ENCODE assay signal across 11 cellular contexts in genomic region chr7:155208681-155209477, GRCh38.
A peak's percentile ranks its signal among the peaks of the same experiment; 100 is the strongest.
DNase-seq lines count a peak whose midpoint lies in the region; ATAC-seq and TF ChIP-seq lines count a peak whose summit lies in the region.
"Had no signal": no experiment of that assay in that cellular context is flagged by ENCODE, and none has a peak within 500 bp of the region (broad histone marks: within the 10 kb centered on the region; RNA-seq: fewer than 3 reads in every experiment).

No MANE protein-coding gene starts in this region.

- H3K9me3 ChIP-seq in RWPE2 (ENCODE audit: severe bottlenecking) = no peaks in the 10 kb centered on the region
- no peaks in the 10 kb centered on the region for H3K9me3 ChIP-seq in effector memory CD4-positive, alpha-beta T cell (ENCODE audit: control insufficient read depth, low read length)
- H3K9me3 ChIP-seq: tibial artery had no signal

- peaks cover 37% of the 10 kb centered on the region for H3K4me1 Mint-ChIP-seq in activated CD4-positive, alpha-beta T cell treated with anti-CD3 and anti-CD28 coated beads, Interleukin-2, amount 10 ng/mL, durations not matched to agents 24 days and 14 days
- peaks cover 34% of the 10 kb centered on the region for H3K4me1 Mint-ChIP-seq in stimulated activated memory B cell treated with anti-CD40 and anti-IgM and Interleukin-4, amounts not matched to agents 10 μg/mL and 1 μg/mL and 100 μg/mL, for 72 hours

- H3K27me3 Mint-ChIP-seq in activated CD4-positive, alpha-beta T cell treated with anti-CD3 and anti-CD28 coated beads, Interleukin-2, amount 10 ng/mL, durations not matched to agents 24 days and 14 days = no peaks in the 10 kb centered on the region
- peaks cover 10% of the 10 kb centered on the region for H3K27me3 Mint-ChIP-seq in stimulated activated memory B cell treated with anti-CD40 and anti-IgM and Interleukin-4, amounts not matched to agents 10 μg/mL and 1 μg/mL and 100 μg/mL, for 72 hours
- H3K27me3 Mint-ChIP-seq: activated T-helper 17 cell treated with anti-CD3 and anti-CD28 coated beads, Interleukin-2, amount 50 U/mL, for 72 hours had no signal

- ATAC-seq in RWPE2 (ENCODE audit: low read depth) = peak; percentile 16; the same call in 2 of the 3 replicates
- peak; percentile 3 for ATAC-seq in foreskin keratinocyte
- no peak for ATAC-seq in stimulated activated memory B cell treated with anti-CD40 and anti-IgM and Interleukin-4, amounts not matched to agents 10 μg/mL and 1 μg/mL and 100 μg/mL, for 72 hours
- ATAC-seq in activated CD4-positive, CD25-positive, alpha-beta regulatory T cell treated with anti-CD3 and anti-CD28 coated beads, Interleukin-2, amount 50 U/mL, for 24 hours = no peak
- ATAC-seq in HG03439 (IDR thresholded peaks at IDR 0.05; ENCODE audit: unreplicated experiment) = no peak
- ATAC-seq: activated T-helper 17 cell treated with anti-CD3 and anti-CD28 coated beads, Interleukin-2, amount 50 U/mL, for 72 hours had no signal

- intact Hi-C loops in activated CD4-positive, alpha-beta T cell treated with anti-CD3 and anti-CD28 coated beads, Interleukin-2, amount 10 ng/mL, durations not matched to agents 24 days and 14 days (cut with micrococcal nuclease) = loop anchor here (5.0 to 10.0 kb wide), 2 partner anchors 553 to 1406 kb away; no protein-coding TSS in a partner anchor

- peak overlapping the region; percentile 74 for H3K27ac Mint-ChIP-seq in activated CD4-positive, alpha-beta T cell treated with anti-CD3 and anti-CD28 coated beads, Interleukin-2, amount 10 ng/mL, durations not matched to agents 24 days and 14 days
- peak overlapping the region; percentile 98 for H3K27ac Mint-ChIP-seq in stimulated activated memory B cell treated with anti-CD40 and anti-IgM and Interleukin-4, amounts not matched to agents 10 μg/mL and 1 μg/mL and 100 μg/mL, for 72 hours
- H3K27ac Mint-ChIP-seq: activated T-helper 17 cell treated with anti-CD3 and anti-CD28 coated beads, Interleukin-2, amount 50 U/mL, for 72 hours had no signal

- peaks cover 12% of the 10 kb centered on the region for H3K36me3 Mint-ChIP-seq in activated CD4-positive, alpha-beta T cell treated with anti-CD3 and anti-CD28 coated beads, Interleukin-2, amount 10 ng/mL, durations not matched to agents 24 days and 14 days (ENCODE audit: low read depth)
- H3K36me3 Mint-ChIP-seq in stimulated activated memory B cell treated with anti-CD40 and anti-IgM and Interleukin-4, amounts not matched to agents 10 μg/mL and 1 μg/mL and 100 μg/mL, for 72 hours = peaks cover 10% of the 10 kb centered on the region

- no peak overlapping the region for H3K4me3 ChIP-seq in RWPE2 (ENCODE audit: severe bottlenecking)
- no peak overlapping the region for H3K4me3 ChIP-seq in effector memory CD4-positive, alpha-beta T cell (ENCODE audit: insufficient read depth, low read depth, low read length, poor library complexity, severe bottlenecking)
- H3K4me3 ChIP-seq: tibial artery had no signal

- H3K9me3 Mint-ChIP-seq in activated CD4-positive, alpha-beta T cell treated with anti-CD3 and anti-CD28 coated beads, Interleukin-2, amount 10 ng/mL, durations not matched to agents 24 days and 14 days = peaks cover 10% of the 10 kb centered on the region
- H3K9me3 Mint-ChIP-seq in stimulated activated memory B cell treated with anti-CD40 and anti-IgM and Interleukin-4, amounts not matched to agents 10 μg/mL and 1 μg/mL and 100 μg/mL, for 72 hours = peaks cover 21% of the 10 kb centered on the region

- H3K4me1 ChIP-seq in RWPE2 (ENCODE audit: insufficient read depth, poor library complexity, severe bottlenecking) = peaks cover 20% of the 10 kb centered on the region
- H3K4me1 ChIP-seq in foreskin keratinocyte = peaks cover 19% of the 10 kb centered on the region
- peaks cover 19% of the 10 kb centered on the region for H3K4me1 ChIP-seq in effector memory CD4-positive, alpha-beta T cell (ENCODE audit: control insufficient read depth, insufficient read depth, low read length, poor library complexity, severe bottlenecking)

- no peak overlapping the region for H3K4me3 Mint-ChIP-seq in activated CD4-positive, alpha-beta T cell treated with anti-CD3 and anti-CD28 coated beads, Interleukin-2, amount 10 ng/mL, durations not matched to agents 24 days and 14 days
- no peak overlapping the region for H3K4me3 Mint-ChIP-seq in stimulated activated memory B cell treated with anti-CD40 and anti-IgM and Interleukin-4, amounts not matched to agents 10 μg/mL and 1 μg/mL and 100 μg/mL, for 72 hours

- TF ChIP-seq CTCF in RWPE2 (IDR thresholded peaks at IDR 0.05; ENCODE audit: poor library complexity, severe bottlenecking) (no peak), foreskin keratinocyte (conservative IDR thresholded peaks at IDR 0.05) (no peak)

- H3K36me3 ChIP-seq in RWPE2 (ENCODE audit: low read depth) = no peaks in the 10 kb centered on the region
- H3K36me3 ChIP-seq in effector memory CD4-positive, alpha-beta T cell (ENCODE audit: control insufficient read depth, insufficient read depth, low read length) = no peaks in the 10 kb centered on the region
- H3K36me3 ChIP-seq: tibial artery had no signal

- DNase-seq in activated CD4-positive, alpha-beta T cell treated with anti-CD3 and anti-CD28 coated beads, Interleukin-2, amount 10 ng/mL, durations not matched to agents 24 days and 14 days = no peak
- no peak for DNase-seq in activated CD4-positive, alpha-beta T cell treated with anti-CD3 and anti-CD28 coated beads, Interleukin-2, amount 50 U/mL, for 48 hours
- no peak for DNase-seq in RWPE2 (ENCODE audit: low spot score)
- DNase-seq in foreskin keratinocyte = peak in 1 of 2 donors; percentile 53
- no peak for DNase-seq in effector memory CD4-positive, alpha-beta T cell
- DNase-seq: T-helper 9 cell had no signal

- no peaks in the 10 kb centered on the region for H3K27me3 ChIP-seq in RWPE2 (ENCODE audit: insufficient read depth, poor library complexity, severe bottlenecking)
- H3K27me3 ChIP-seq in foreskin keratinocyte = no peaks in the 10 kb centered on the region
- H3K27me3 ChIP-seq in effector memory CD4-positive, alpha-beta T cell (replicated peaks; ENCODE audit: control insufficient read depth, insufficient read depth, low read length, poor library complexity, severe bottlenecking) = no peaks in the 10 kb centered on the region

- H3K27ac ChIP-seq in RWPE2 (ENCODE audit: poor library complexity, severe bottlenecking) = peak overlapping the region; percentile 20
- peak overlapping the region; percentile 62 for H3K27ac ChIP-seq in foreskin keratinocyte
- H3K27ac ChIP-seq in effector memory CD4-positive, alpha-beta T cell (ENCODE audit: insufficient read depth, low read length, poor library complexity, severe bottlenecking) = no peak overlapping the region
- H3K27ac ChIP-seq: tibial artery had no signal

Comparison
In these comparisons a context has a peak if more than half of its experiments do, and no peak if none do; other contexts are left out.
1. ATAC-seq: peak in RWPE2 (single experiment) and foreskin keratinocyte (single experiment); none in stimulated activated memory B cell treated with anti-CD40 and anti-IgM and Interleukin-4, amounts not matched to agents 10 μg/mL and 1 μg/mL and 100 μg/mL, for 72 hours (single experiment), activated CD4-positive, CD25-positive, alpha-beta regulatory T cell treated with anti-CD3 and anti-CD28 coated beads, Interleukin-2, amount 50 U/mL, for 24 hours (0 of 2) and HG03439 (single experiment).